Comparison of ENCODE assay signal across 17 cellular contexts in the genomic region with DNA sequence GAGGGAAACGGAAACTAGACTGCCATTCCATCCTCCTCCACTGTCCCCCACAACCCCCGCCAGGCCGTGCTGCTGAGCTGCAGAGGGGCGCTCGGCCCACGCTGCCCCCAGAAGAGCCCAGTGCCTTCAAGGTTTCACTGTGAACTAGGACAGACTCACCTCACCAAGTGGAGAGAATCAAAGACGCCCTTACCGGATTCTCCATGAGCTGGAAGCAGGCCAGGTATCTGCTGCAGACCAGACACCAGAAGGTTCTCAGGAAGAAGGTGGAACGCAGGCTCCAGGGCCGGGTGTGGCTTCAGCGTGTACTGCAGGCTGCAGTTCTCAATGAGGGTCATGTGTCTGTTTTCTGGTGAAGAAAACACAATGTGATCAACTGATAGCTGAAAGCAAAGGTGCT. TPM values are rescaled to one million over a fixed set of nuclear protein-coding genes. Genes with fewer than 3 reads are reported as not detected.
DNase-seq lines count a peak whose midpoint lies in the region; ATAC-seq lines count a peak whose summit lies in the region.
"Had no signal": no experiment of that assay in that cellular context is flagged by ENCODE, and none has a peak within 500 bp of the region (broad histone marks: within the 10 kb centered on the region; RNA-seq: fewer than 3 reads in every experiment).

No MANE protein-coding gene starts in this region.

- H3K4me1 Mint-ChIP-seq in stimulated activated effector memory CD8-positive, alpha-beta T cell treated with anti-CD3 and anti-CD28 coated beads, Interleukin-12 subunit alpha, Interleukin-12 subunit beta, amount 100 ng/mL, for 72 hours = no peaks in the 10 kb centered on the region

- peak; percentile 28 for DNase-seq in DMS53 (lab: John Stamatoyannopoulos, UW)
- no peak for DNase-seq in DMS53 treated with DMSO at 0.1 percent for 48 hours (lab: John Stamatoyannopoulos, UW; ENCODE audit: unreplicated experiment)
- DNase-seq in NCI-H2196 (lab: John Stamatoyannopoulos, UW; ENCODE audit: unreplicated experiment) = peak; percentile 57
- DNase-seq in dermis blood vessel endothelial cell = peak; percentile 15
- DNase-seq in stimulated activated effector memory CD8-positive, alpha-beta T cell treated with anti-CD3 and anti-CD28 coated beads, Interleukin-12 subunit alpha, Interleukin-12 subunit beta, amount 100 ng/mL, for 72 hours (ENCODE audit: low spot score in 2 of 2) = no peak
- DNase-seq in inferior parietal cortex (ENCODE audit: extremely low spot score) = no peak
- no peak for DNase-seq in NCI-H2227 treated with DMSO at 0.1 percent for 48 hours (lab: John Stamatoyannopoulos, UW)
- DNase-seq: 8988T, COR-L47, HFFc6, KG1, NCI-H1105, NCI-H1694 treated with DMSO at 0.1 percent for 48 hours, NCI-H345, PC-9, T-cell had no signal

- peaks cover 42% of the 10 kb centered on the region for H3K36me3 Mint-ChIP-seq in stimulated activated effector memory CD8-positive, alpha-beta T cell treated with anti-CD3 and anti-CD28 coated beads, Interleukin-12 subunit alpha, Interleukin-12 subunit beta, amount 100 ng/mL, for 72 hours

- ATAC-seq in stimulated activated effector memory CD8-positive, alpha-beta T cell treated with anti-CD3 and anti-CD28 coated beads, Interleukin-12 subunit alpha, Interleukin-12 subunit beta, amount 100 ng/mL, for 72 hours = no peak
- no peak for ATAC-seq in GM19467 (IDR thresholded peaks at IDR 0.05; ENCODE audit: unreplicated experiment)
- ATAC-seq: T-cell had no signal

- peak overlapping the region; percentile 60 for H3K27ac Mint-ChIP-seq in stimulated activated effector memory CD8-positive, alpha-beta T cell treated with anti-CD3 and anti-CD28 coated beads, Interleukin-12 subunit alpha, Interleukin-12 subunit beta, amount 100 ng/mL, for 72 hours
- H3K27ac Mint-ChIP-seq: HFFc6, T-cell had no signal

- no peak overlapping the region for H3K4me3 Mint-ChIP-seq in stimulated activated effector memory CD8-positive, alpha-beta T cell treated with anti-CD3 and anti-CD28 coated beads, Interleukin-12 subunit alpha, Interleukin-12 subunit beta, amount 100 ng/mL, for 72 hours
- H3K4me3 Mint-ChIP-seq: HFFc6, T-cell had no signal

- no peaks in the 10 kb centered on the region for H3K9me3 Mint-ChIP-seq in stimulated activated effector memory CD8-positive, alpha-beta T cell treated with anti-CD3 and anti-CD28 coated beads, Interleukin-12 subunit alpha, Interleukin-12 subunit beta, amount 100 ng/mL, for 72 hours
- H3K9me3 Mint-ChIP-seq: HFFc6, T-cell had no signal

RNA-seq across cellular contexts. Expression of a gene that starts 30.6 kb away (rescaled TPM):
- 5.1 and 5.8 TPM in 2 replicates for total RNA-seq in dermis blood vessel endothelial cell

Comparison
In these comparisons a context has a peak if more than half of its experiments do, and no peak if none do; other contexts are left out.
1. DNase-seq: peak in DMS53 (single experiment), NCI-H2196 (single experiment) and dermis blood vessel endothelial cell (single experiment); none in DMS53 treated with DMSO at 0.1 percent for 48 hours (single experiment), stimulated activated effector memory CD8-positive, alpha-beta T cell treated with anti-CD3 and anti-CD28 coated beads, Interleukin-12 subunit alpha, Interleukin-12 subunit beta, amount 100 ng/mL, for 72 hours (0 of 2), inferior parietal cortex (single experiment) and NCI-H2227 treated with DMSO at 0.1 percent for 48 hours (single experiment).